In the genomic region with DNA sequence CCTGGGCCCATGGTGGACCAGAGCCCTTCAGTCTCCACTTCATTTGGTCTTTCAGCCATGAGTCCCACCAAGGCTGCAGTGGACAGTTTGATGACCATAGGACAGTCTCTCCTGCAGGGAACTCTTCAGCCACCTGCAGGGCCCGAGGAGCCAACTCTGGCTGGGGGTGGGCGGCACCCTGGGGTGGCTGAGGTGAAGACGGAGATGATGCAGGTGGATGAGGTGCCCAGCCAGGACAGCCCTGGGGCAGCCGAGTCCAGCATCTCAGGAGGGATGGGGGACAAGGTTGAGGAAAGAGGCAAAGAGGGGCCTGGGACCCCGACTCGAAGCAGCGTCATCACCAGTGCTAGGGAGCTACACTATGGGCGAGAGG, we compare ENCODE assay signal across 23 cellular contexts. TPM values are rescaled to one million over a fixed set of nuclear protein-coding genes. Genes with fewer than 3 reads are reported as not detected.
A peak's percentile ranks its signal among the peaks of the same experiment; 100 is the strongest.
DNase-seq lines count a peak whose midpoint lies in the region; ATAC-seq and TF ChIP-seq lines count a peak whose summit lies in the region.
"Had no signal": no experiment of that assay in that cellular context is flagged by ENCODE, and none has a peak within 500 bp of the region (broad histone marks: within the 10 kb centered on the region; RNA-seq: fewer than 3 reads in every experiment).

No MANE protein-coding gene starts in this region.

- WGBS in sigmoid colon, 2 donors: 95 to 96% methylated on average over 8 of the region's 8 CpGs

- no peak for TF ChIP-seq POLR2A in sigmoid colon (IDR thresholded peaks at IDR 0.05)

- no peak for TF ChIP-seq EP300 in sigmoid colon (IDR thresholded peaks at IDR 0.05)

- H3K27me3 ChIP-seq in dorsolateral prefrontal cortex: no peaks in the 10 kb centered on the region
- H3K27me3 ChIP-seq in sigmoid colon: no peaks in the 10 kb centered on the region
- no peaks in the 10 kb centered on the region for H3K27me3 ChIP-seq in upper lobe of right lung

- peak overlapping the region in 53 of 59 donors; percentile 5 to 99 (median 75) for H3K27ac ChIP-seq in dorsolateral prefrontal cortex
- H3K27ac ChIP-seq in sigmoid colon: peak overlapping the region; percentile 13 to 97 (median 95)
- H3K27ac ChIP-seq in upper lobe of right lung: peak overlapping the region; percentile 13
- H3K27ac ChIP-seq: A549 had no signal

- H3K4me3 ChIP-seq in dorsolateral prefrontal cortex (peak overlapping the region in 57 of 59 donors; percentile 11 to 99 (median 88)), sigmoid colon (peak overlapping the region; percentile 15 to 99 (median 78)), upper lobe of right lung (peak overlapping the region; percentile 95)
- H3K4me3 ChIP-seq: A549, K562 had no signal

- H3K36me3 ChIP-seq in sigmoid colon (peaks cover 35 to 62% (median 56%) of the 10 kb centered on the region in 4 donors), upper lobe of right lung (peaks cover 57% of the 10 kb centered on the region)

- H3K9me3 ChIP-seq in sigmoid colon (no peaks in the 10 kb centered on the region), upper lobe of right lung (no peaks in the 10 kb centered on the region)
- H3K9me3 ChIP-seq: A549 had no signal

- TF ChIP-seq CTCF in dorsolateral prefrontal cortex (IDR thresholded peaks at IDR 0.05 in 54 of 56, conservative IDR thresholded peaks at IDR 0.05 in 2 of 56; ENCODE audit: low read depth in 1 of 56, partially characterized antibody in 56 of 56) (no peak), sigmoid colon (IDR thresholded peaks at IDR 0.05) (no peak), upper lobe of right lung (IDR thresholded peaks at IDR 0.05) (no peak)

- H3K4me1 ChIP-seq in sigmoid colon (peaks cover 0 to 75% (median 73%) of the 10 kb centered on the region in 4 donors), upper lobe of right lung (peaks cover 43% of the 10 kb centered on the region)

- no peak for ATAC-seq in upper lobe of right lung
- ATAC-seq: A549, esophagus mucosa, K562 had no signal

- in situ Hi-C loops in ACHN (cut with HindIII; ENCODE audit: low pct_ligation_motif_present, low pct_unique_long_range_greater_than_20kb, low sequenced_read_pairs): no loop called here

- intact Hi-C loops in dorsolateral prefrontal cortex (cut with DNase I) (loop anchor here (5.0 to 10.0 kb wide), 2 partner anchors 63 to 71 kb away; no protein-coding TSS in a partner anchor), sigmoid colon (cut with DNase I) (loop anchor here (5.0 kb wide), 1 partner anchor 53 kb away; no protein-coding TSS in a partner anchor), upper lobe of right lung (cut with DNase I) (loop anchor here (10.0 kb wide), 2 partner anchors 121 to 191 kb away; no protein-coding TSS in a partner anchor)

- DNase-seq in activated effector memory CD4-positive, alpha-beta T cell treated with anti-CD3 and anti-CD28 coated beads, Interleukin-2, amount 50 U/mL, for 16 hours: peak; percentile 53
- DNase-seq in activated effector memory CD4-positive, alpha-beta T cell treated with Interleukin-2 at 50 U/mL for 16 hours: no peak
- DNase-seq in dorsolateral prefrontal cortex (no peak), sigmoid colon (peak; percentile 72), upper lobe of right lung (no peak), ACHN (no peak), nucleus accumbens (lab: John Stamatoyannopoulos, UW) (no peak), KG1 (lab: John Stamatoyannopoulos, UW) (no peak)
- DNase-seq: activated CD4-positive, alpha-beta T cell treated with anti-CD3 and anti-CD28 coated beads, Interleukin-2, amount 10 ng/mL, durations not matched to agents 24 days and 14 days; activated naive CD4-positive, alpha-beta T cell treated with anti-CD3 and anti-CD28 coated beads for 36 hours; activated T-cell treated with anti-CD3 and anti-CD28 coated beads for 4 hours; effector CD4-positive, alpha-beta T cell; EL; H7; NCI-H1694 treated with DMSO at 0.1 percent for 48 hours; NCI-H748 treated with DMSO at 0.1 percent for 48 hours; SHP77; stimulated activated CD8-positive, alpha-beta memory T cell treated with anti-CD3 and anti-CD28 coated beads, Interleukin-4, amount 100 ng/mL, for 48 hours had no signal

RNA-seq across cellular contexts. Expression of a gene that starts 4.3 kb away (rescaled TPM):
- total RNA-seq in dorsolateral prefrontal cortex (100 to 1,000 TPM in 118 of 120 experiments, 10 to 100 TPM in 2; 78.3 to 259 (median 179) TPM), sigmoid colon (100 to 1,000 TPM in 3 of 4 donors, 10 to 100 TPM in 1; 99.5 to 197 (median 129) TPM), upper lobe of right lung (221 TPM)
- polyA plus RNA-seq in sigmoid colon: 10 to 100 TPM in 2 of 3 donors, 1 to 10 TPM in 1; 9.9 to 34.4 (median 11.4) TPM
- total RNA-seq: H7, OCI-LY7 had no signal
- polyA plus RNA-seq: A549, BJ had no signal

Comparison
In these comparisons a context has a peak if more than half of its experiments do, and no peak if none do; other contexts are left out.
1. DNase-seq: peak in activated effector memory CD4-positive, alpha-beta T cell treated with anti-CD3 and anti-CD28 coated beads, Interleukin-2, amount 50 U/mL, for 16 hours (single experiment) and sigmoid colon (single experiment); none in activated effector memory CD4-positive, alpha-beta T cell treated with Interleukin-2 at 50 U/mL for 16 hours (single experiment), dorsolateral prefrontal cortex (0 of 10), upper lobe of right lung (single experiment), ACHN (single experiment), nucleus accumbens (0 of 56) and KG1 (single experiment).
2. H3K27ac ChIP-seq: peak in every context shown above with its lines; median percentile 95 in sigmoid colon; 75 in dorsolateral prefrontal cortex; 13 in upper lobe of right lung.
3. Peak in every context shown above with its lines, with median percentiles within 50 percentile points of each other: H3K4me3 ChIP-seq.